ENCODE assay signal across 7 cellular contexts in genomic region chr22:40258463-40259046, GRCh38.
DNase-seq lines count a peak whose midpoint lies in the region; ATAC-seq, FAIRE-seq and TF ChIP-seq lines count a peak whose summit lies in the region.

No MANE protein-coding gene starts in this region.

- H3K4me3 Mint-ChIP-seq in activated naive CD8-positive, alpha-beta T cell treated with anti-CD3 and anti-CD28 coated beads, Interleukin-2, amount 10 ng/mL, durations not matched to agents 7 days and 5 days: peak overlapping the region; percentile 9

- peaks cover 11% of the 10 kb centered on the region for H3K36me3 ChIP-seq in IMR-90 (ENCODE audit: control insufficient read depth, insufficient read depth, low read length)
- peaks cover 0 to 19% of the 10 kb centered on the region in 2 donors for H3K36me3 ChIP-seq in gastroesophageal sphincter
- H3K36me3 ChIP-seq in small intestine (ENCODE audit: control insufficient read depth in 2 of 2, insufficient read depth in 2 of 2, low read length in 2 of 2): peaks cover 3 to 5% of the 10 kb centered on the region in 2 donors

- no peak overlapping the region for H3K56ac ChIP-seq in IMR-90 (ENCODE audit: extremely low read depth, insufficient read depth, low read length)

- H3K18ac ChIP-seq in IMR-90 (ENCODE audit: low read depth, low read length): no peak overlapping the region

- no peak overlapping the region for H2BK120ac ChIP-seq in IMR-90 (ENCODE audit: low read depth, low read length)

- H2AK5ac ChIP-seq in IMR-90 (ENCODE audit: low read depth, low read length): no peak overlapping the region

- no peaks in the 10 kb centered on the region for H3K27me3 Mint-ChIP-seq in activated naive CD8-positive, alpha-beta T cell treated with anti-CD3 and anti-CD28 coated beads, Interleukin-2, amount 10 ng/mL, durations not matched to agents 7 days and 5 days

- DNase-seq in IMR-90 (peak; percentile 40), small intestine (peak; percentile 94), NCI-H2081 treated with DMSO at 0.1 percent for 48 hours (lab: John Stamatoyannopoulos, UW) (no peak), HT-29 (ENCODE audit: low spot score) (no peak)
- DNase-seq in activated naive CD8-positive, alpha-beta T cell treated with anti-CD3 and anti-CD28 coated beads, Interleukin-2, amount 10 ng/mL, durations not matched to agents 7 days and 5 days: no peak

- TF ChIP-seq POLR2A in IMR-90 (IDR thresholded peaks at IDR 0.05; ENCODE audit: low read depth, low read length) (no peak), gastroesophageal sphincter (IDR thresholded peaks at IDR 0.05) (no peak)

- H3K9me1 ChIP-seq in IMR-90 (ENCODE audit: insufficient read depth, low read length): peaks cover 18% of the 10 kb centered on the region

- peaks cover 32 to 66% of the 10 kb centered on the region in 2 experiments for H3K79me1 ChIP-seq in IMR-90 (ENCODE audit: low read depth in 1 of 2, low read length in 2 of 2)

- H3K27ac ChIP-seq in IMR-90 (ENCODE audit: insufficient read depth, low read length): no peak overlapping the region
- H3K27ac ChIP-seq in gastroesophageal sphincter: peak overlapping the region; percentile 23 to 69 (median 66)
- H3K27ac ChIP-seq in small intestine (ENCODE audit: low read depth in 1 of 2, low read length in 1 of 2): peak overlapping the region; percentile 68 to 90

- no peak overlapping the region for H2BK5ac ChIP-seq in IMR-90 (ENCODE audit: low read depth, low read length, poor library complexity, severe bottlenecking)

- TF ChIP-seq CTCF in IMR-90 (conservative IDR thresholded peaks at IDR 0.05; ENCODE audit: low read depth, low read length) (no peak), gastroesophageal sphincter (IDR thresholded peaks at IDR 0.05) (no peak)

- WGBS in IMR-90 (ENCODE audit: extremely low coverage in 2 of 2, insufficient read length in 1 of 2), 2 experiments: no CpG with 5 or more reads among the region's 2 CpGs
- WGBS in gastroesophageal sphincter (ENCODE audit: low coverage in 1 of 2), 2 donors: 20 to 36% methylated on average over 2 of the region's 2 CpGs
- WGBS in small intestine, 3 donors: 9 to 47% (median 18%) methylated on average over 2 of the region's 2 CpGs

- no peak overlapping the region for H3K9ac ChIP-seq in IMR-90 (ENCODE audit: low read depth, low read length)

- H3K23ac ChIP-seq in IMR-90 (ENCODE audit: low read depth, low read length): no peak overlapping the region

- no peak for FAIRE-seq in small intestine (lab: Jason Lieb, UNC)

- no peak overlapping the region for H4K8ac ChIP-seq in IMR-90 (ENCODE audit: low read depth in 2 of 2, low read length in 2 of 2)

- peaks cover 2% of the 10 kb centered on the region for H3K9me3 Mint-ChIP-seq in activated naive CD8-positive, alpha-beta T cell treated with anti-CD3 and anti-CD28 coated beads, Interleukin-2, amount 10 ng/mL, durations not matched to agents 7 days and 5 days

- intact Hi-C loops in IMR-90 (cut with micrococcal nuclease): loop anchor here (10.0 kb wide), 1 partner anchor 194 kb away; no protein-coding TSS in a partner anchor

- no peak overlapping the region for H2BK20ac ChIP-seq in IMR-90 (ENCODE audit: low read depth, low read length)

- no peak overlapping the region for H3K4me3 ChIP-seq in IMR-90 (ENCODE audit: insufficient read depth, low read depth, low read length)
- no peak overlapping the region for H3K4me3 ChIP-seq in gastroesophageal sphincter
- H3K4me3 ChIP-seq in small intestine (ENCODE audit: low read depth in 1 of 2, low read length in 2 of 2): no peak overlapping the region

- no peak overlapping the region for H3K4ac ChIP-seq in IMR-90 (ENCODE audit: low read depth, low read length)

- H3K14ac ChIP-seq in IMR-90 (replicated peaks; ENCODE audit: low read depth, low read length): no peak overlapping the region

- dilution Hi-C loops in IMR-90 (cut with HindIII; ENCODE audit: low sequenced_read_pairs, unreplicated experiment): no loop called here

- peaks cover 57% of the 10 kb centered on the region for H3K36me3 Mint-ChIP-seq in activated naive CD8-positive, alpha-beta T cell treated with anti-CD3 and anti-CD28 coated beads, Interleukin-2, amount 10 ng/mL, durations not matched to agents 7 days and 5 days

- POLR2A ChIA-PET in IMR-90 (lab: Charles Lee; ENCODE audit: unreplicated experiment): no interaction called here
- POLR2A ChIA-PET in activated naive CD8-positive, alpha-beta T cell treated with anti-CD3 and anti-CD28 coated beads, Interleukin-2, amount 10 ng/mL, durations not matched to agents 7 days and 5 days (lab: Charles Lee): no interaction called here

- TF ChIP-seq RAD21 in IMR-90 (IDR thresholded peaks at IDR 0.05; ENCODE audit: low read length): no peak

- H3K4me1 ChIP-seq in IMR-90 (ENCODE audit: control insufficient read depth, insufficient read depth, low read length) (peaks cover 9% of the 10 kb centered on the region; the same call in 1 of the 2 replicates), gastroesophageal sphincter (peaks cover 0 to 67% (median 11%) of the 10 kb centered on the region in 3 donors), small intestine (ENCODE audit: control insufficient read depth in 2 of 2, insufficient read depth in 1 of 2, low read depth in 1 of 2, low read length in 1 of 2) (peaks cover 3 to 17% of the 10 kb centered on the region in 2 donors)

- H3K27ac Mint-ChIP-seq in activated naive CD8-positive, alpha-beta T cell treated with anti-CD3 and anti-CD28 coated beads, Interleukin-2, amount 10 ng/mL, durations not matched to agents 7 days and 5 days: peak overlapping the region; percentile 76

- H4K91ac ChIP-seq in IMR-90 (ENCODE audit: insufficient read depth, low read depth, low read length): no peak overlapping the region

- H3K27me3 ChIP-seq in IMR-90 (ENCODE audit: control insufficient read depth, insufficient read depth, low read length) (no peaks in the 10 kb centered on the region), gastroesophageal sphincter (no peaks in the 10 kb centered on the region), small intestine (ENCODE audit: control insufficient read depth in 2 of 2, insufficient read depth in 2 of 2, low read length in 2 of 2) (no peaks in the 10 kb centered on the region)

- H2AK9ac ChIP-seq in IMR-90 (replicated peaks; ENCODE audit: low read depth, low read length, poor library complexity): no peak overlapping the region

- H3K9me3 ChIP-seq in IMR-90 (ENCODE audit: control insufficient read depth, insufficient read depth, low read length) (no peaks in the 10 kb centered on the region), gastroesophageal sphincter (no peaks in the 10 kb centered on the region), small intestine (ENCODE audit: control insufficient read depth, low read depth) (no peaks in the 10 kb centered on the region)

- H2BK15ac ChIP-seq in IMR-90 (ENCODE audit: low read depth, low read length): no peak overlapping the region

- no peak overlapping the region for H4K5ac ChIP-seq in IMR-90 (ENCODE audit: low read depth, low read length)

- CTCF ChIA-PET in IMR-90 (lab: Yijun Ruan, JAX): no interaction called here

- peak; percentile 51; the same call in 1 of the 2 replicates for ATAC-seq in IMR-90 (ENCODE audit: low read depth)
- ATAC-seq in activated naive CD8-positive, alpha-beta T cell treated with anti-CD3 and anti-CD28 coated beads, Interleukin-2, amount 10 ng/mL, durations not matched to agents 7 days and 5 days (ENCODE audit: low read depth): no peak
- peak; percentile 88 for ATAC-seq in gastroesophageal sphincter
- no peak for ATAC-seq in HG02973 (IDR thresholded peaks at IDR 0.05; ENCODE audit: unreplicated experiment)

- H3K4me1 Mint-ChIP-seq in activated naive CD8-positive, alpha-beta T cell treated with anti-CD3 and anti-CD28 coated beads, Interleukin-2, amount 10 ng/mL, durations not matched to agents 7 days and 5 days: peaks cover 34% of the 10 kb centered on the region

- no peak overlapping the region for H2AFZ ChIP-seq in IMR-90 (replicated peaks; ENCODE audit: low read length, poor library complexity)

- H3K4me2 ChIP-seq in IMR-90 (ENCODE audit: low read depth, low read length): no peak overlapping the region

- BruUV-seq in IMR-90 (replicated peaks; lab: Mats Ljungman, UMichigan): no TSS peak

- H4K20me1 ChIP-seq in IMR-90 (ENCODE audit: insufficient read depth, low read length): peaks cover 20% of the 10 kb centered on the region

- TF ChIP-seq EP300 in gastroesophageal sphincter (IDR thresholded peaks at IDR 0.05): no peak

- in situ Hi-C loops in IMR-90 (cut with MboI; ENCODE audit: low sequenced_read_pairs): loop anchor here (10.0 kb wide), 1 partner anchor 174 kb away; no protein-coding TSS in a partner anchor

TF ChIP-seq in IMR-90, 13 proteins besides CTCF, POLR2A, EP300 and RAD21:
- TF ChIP-seq BHLHE40 (IDR thresholded peaks at IDR 0.05; ENCODE audit: low read depth, low read length): no peak
- no peak for TF ChIP-seq MAFK (IDR thresholded peaks at IDR 0.05; ENCODE audit: low read depth, low read length)
- no peak for TF ChIP-seq MXI1 (IDR thresholded peaks at IDR 0.05; ENCODE audit: borderline replicate concordance, low read depth, low read length)
- no peak for TF ChIP-seq ELK1 (IDR thresholded peaks at IDR 0.05; ENCODE audit: borderline replicate concordance, low read depth, low read length)
- TF ChIP-seq CHD1 (IDR thresholded peaks at IDR 0.05; ENCODE audit: low read depth, low read length): no peak
- no peak for TF ChIP-seq MAZ (IDR thresholded peaks at IDR 0.05; ENCODE audit: borderline replicate concordance, low read depth, low read length)
- TF ChIP-seq NFE2L2 (IDR thresholded peaks at IDR 0.05; ENCODE audit: low read depth, low read length): no peak

Comparison
In these comparisons a context has a peak if more than half of its experiments do, and no peak if none do; other contexts are left out.
1. ATAC-seq: peak in IMR-90 (single experiment) and gastroesophageal sphincter (single experiment); none in activated naive CD8-positive, alpha-beta T cell treated with anti-CD3 and anti-CD28 coated beads, Interleukin-2, amount 10 ng/mL, durations not matched to agents 7 days and 5 days (single experiment) and HG02973 (single experiment).
2. DNase-seq: peak in IMR-90 (single experiment) and small intestine (single experiment); none in activated naive CD8-positive, alpha-beta T cell treated with anti-CD3 and anti-CD28 coated beads, Interleukin-2, amount 10 ng/mL, durations not matched to agents 7 days and 5 days (single experiment), NCI-H2081 treated with DMSO at 0.1 percent for 48 hours (single experiment) and HT-29 (single experiment).